Comparison of ENCODE assay signal across 15 cellular contexts in genomic region chr2:11771971-11772615, GRCh38. TPM values are rescaled to one million over a fixed set of nuclear protein-coding genes. Genes with fewer than 3 reads are reported as not detected.
DNase-seq lines count a peak whose midpoint lies in the region; ATAC-seq, FAIRE-seq and TF ChIP-seq lines count a peak whose summit lies in the region.
"Had no signal": no experiment of that assay in that cellular context is flagged by ENCODE, and none has a peak within 500 bp of the region (broad histone marks: within the 10 kb centered on the region; RNA-seq: fewer than 3 reads in every experiment).

No MANE protein-coding gene starts in this region.

- peaks cover 23% of the 10 kb centered on the region for H3K4me1 Mint-ChIP-seq in CD8-positive, alpha-beta T cell (ENCODE audit: low read depth)

- WGBS in K562 (ENCODE audit: insufficient coverage, low coverage, missing lambda C conversion rate), result 91% methylated on average over 8 of the region's 8 CpGs

- no peak for TF ChIP-seq POLR2A in GM12891 (IDR thresholded peaks at IDR 0.05; ENCODE audit: low read depth, low read length)
- no peak for TF ChIP-seq POLR2A in K562 (conservative IDR thresholded peaks at IDR 0.05)

- no peak overlapping the region for H3K4me3 ChIP-seq in CD8-positive, alpha-beta T cell (ENCODE audit: low read depth, low read length)
- no peak overlapping the region for H3K4me3 ChIP-seq in K562

- TF ChIP-seq CTCF in CD8-positive, alpha-beta T cell (IDR thresholded peaks at IDR 0.05), result no peak
- no peak for TF ChIP-seq CTCF in K562 (IDR thresholded peaks at IDR 0.05 in 2 of 3, conservative IDR thresholded peaks at IDR 0.05 in 1 of 3; ENCODE audit: insufficient read depth in 2 of 3, low read depth in 1 of 3, low read length in 3 of 3)

- no peaks in the 10 kb centered on the region for H3K9me3 ChIP-seq in CD8-positive, alpha-beta T cell (ENCODE audit: low read length)
- no peaks in the 10 kb centered on the region for H3K9me3 ChIP-seq in K562 (replicated peaks; ENCODE audit: control insufficient read depth, insufficient read depth, low read depth, low read length)
- H3K9me3 ChIP-seq: BE2C had no signal

- in situ Hi-C loops in K562 (cut with MboI), result no loop called here

- H3K36me3 ChIP-seq in CD8-positive, alpha-beta T cell (ENCODE audit: insufficient read depth, low read length), result peaks cover 30% of the 10 kb centered on the region
- H3K36me3 ChIP-seq in K562 (ENCODE audit: control insufficient read depth, insufficient read depth, low read length), result peaks cover 94% of the 10 kb centered on the region

- no peaks in the 10 kb centered on the region for H3K79me2 ChIP-seq in K562 (ENCODE audit: control insufficient read depth, insufficient read depth, low read length)

- no peak overlapping the region for H3K9ac ChIP-seq in K562 (ENCODE audit: insufficient read depth in 1 of 2, low read depth in 2 of 2, low read length in 2 of 2)

- peaks cover 13% of the 10 kb centered on the region for H3K4me1 ChIP-seq in CD8-positive, alpha-beta T cell (ENCODE audit: insufficient read depth, low read length)
- H3K4me1 ChIP-seq in K562 (replicated peaks in 1 of 2; ENCODE audit: control insufficient read depth in 2 of 2, insufficient read depth in 2 of 2, low read length in 2 of 2), result peaks cover 4 to 11% of the 10 kb centered on the region in 2 experiments; a peak in 4 of 5 replicates

- H3K4me3 Mint-ChIP-seq in CD8-positive, alpha-beta T cell, result no peak overlapping the region
- H3K4me3 Mint-ChIP-seq: CD8-positive, alpha-beta memory T cell had no signal

- H3K27me3 ChIP-seq in CD8-positive, alpha-beta T cell (ENCODE audit: insufficient read depth, low read length), result no peaks in the 10 kb centered on the region
- H3K27me3 ChIP-seq in K562 (ENCODE audit: control insufficient read depth in 2 of 2, insufficient read depth in 2 of 2, low read length in 2 of 2), result no peaks in the 10 kb centered on the region
- H3K27me3 ChIP-seq: BE2C had no signal

- H3K27me3 Mint-ChIP-seq in CD8-positive, alpha-beta T cell (ENCODE audit: low read depth), result no peaks in the 10 kb centered on the region
- H3K27me3 Mint-ChIP-seq: CD8-positive, alpha-beta memory T cell had no signal

- TF ChIP-seq RAD21 in K562 (CRISPR knock-in tag; conservative IDR thresholded peaks at IDR 0.05 in 1 of 2, IDR thresholded peaks at IDR 0.05 in 1 of 2), result no peak

- DNase-seq in CD8-positive, alpha-beta T cell, result no peak
- DNase-seq in GM12891 (ENCODE audit: insufficient read length, low spot score) (no peak), K562 (ENCODE audit: extremely low read depth in 1 of 4, low spot score in 3 of 4) (no peak), mesenteric fat pad (ENCODE audit: low spot score) (peak; percentile 39), NCI-H2029 treated with DMSO at 0.1 percent for 48 hours (lab: John Stamatoyannopoulos, UW) (no peak), HTR-8/SVneo (ENCODE audit: insufficient read length, low spot score) (no peak), glomerular visceral epithelial cell (ENCODE audit: extremely low spot score) (no peak)
- DNase-seq: BE2C; CD8-positive, alpha-beta memory T cell; Karpas-422; NCI-H1436; NCI-H2081; NCI-H526 treated with DMSO at 0.1 percent for 48 hours; PC-3 had no signal

- H3K27ac Mint-ChIP-seq in CD8-positive, alpha-beta T cell, result peak overlapping the region; percentile 27

- CTCF ChIA-PET in CD8-positive, alpha-beta T cell (lab: Charles Lee), result interaction anchor here (0.9 to 1.6 kb wide), 3 partner anchors 7 to 79 kb away, joined by 3 to 7 read pairs (median 4); no protein-coding TSS in a partner anchor
- CTCF ChIA-PET in K562 (lab: Yijun Ruan, JAX; ENCODE audit: low intra/inter-chr PET ratio), result interaction anchor here (0.6 kb wide), 1 partner anchor 13 kb away, joined by 4 read pairs; no protein-coding TSS in a partner anchor

- BruUV-seq in K562 (replicated peaks; lab: Mats Ljungman, UMichigan), result no TSS peak

- no peaks in the 10 kb centered on the region for H4K20me1 ChIP-seq in K562 (replicated peaks; ENCODE audit: control insufficient read depth, insufficient read depth, low read length)

- H3K9me1 ChIP-seq in K562 (ENCODE audit: control insufficient read depth, insufficient read depth, low read length), result no peaks in the 10 kb centered on the region

- peaks cover 83% of the 10 kb centered on the region for H3K36me3 Mint-ChIP-seq in CD8-positive, alpha-beta T cell

- no peak for ATAC-seq in CD8-positive, alpha-beta T cell
- no peak for ATAC-seq in K562
- ATAC-seq: PC-3 had no signal

- POLR2A ChIA-PET in CD8-positive, alpha-beta T cell (lab: Charles Lee), result no interaction called here
- POLR2A ChIA-PET in K562 (lab: Yijun Ruan, JAX), result interaction anchor here (0.7 to 1.0 kb wide), 2 partner anchors 28 to 56 kb away, joined by 3 to 4 read pairs; no protein-coding TSS in a partner anchor

- no peak overlapping the region for H3K27ac ChIP-seq in CD8-positive, alpha-beta T cell (ENCODE audit: low read depth, low read length)
- no peak overlapping the region for H3K27ac ChIP-seq in K562 (ENCODE audit: extremely low read depth, low read depth, low read length)

- intact Hi-C loops in CD8-positive, alpha-beta T cell (cut with DNase I, micrococcal nuclease), result loop anchor here (1.0 to 10.0 kb wide), 2 partner anchors 14 to 637 kb away; a partner anchor contains a TSS
- intact Hi-C loops in K562 (cut with micrococcal nuclease), result loop anchor here (10.0 kb wide), 1 partner anchor 167 kb away; no protein-coding TSS in a partner anchor

- H3K9me3 Mint-ChIP-seq in CD8-positive, alpha-beta T cell, result no peaks in the 10 kb centered on the region
- H3K9me3 Mint-ChIP-seq: CD8-positive, alpha-beta memory T cell had no signal

- H3K4me2 ChIP-seq in K562 (ENCODE audit: insufficient read depth, low read length), result no peak overlapping the region

- no peak overlapping the region for H2AFZ ChIP-seq in K562 (ENCODE audit: low read depth, low read length)

- no peak for TF ChIP-seq EP300 in K562 (IDR thresholded peaks at IDR 0.05; ENCODE audit: low read length)

- FAIRE-seq in GM12891 (lab: Jason Lieb, UNC), result no peak
- FAIRE-seq in K562 (lab: Jason Lieb, UNC), result peak; percentile 6
- FAIRE-seq in HTR-8/SVneo (lab: Jason Lieb, UNC), result no peak
- FAIRE-seq: H54 had no signal

TF ChIP-seq in GM12891, 5 proteins besides CTCF, POLR2A, EP300 and RAD21:
- TF ChIP-seq PAX5 (IDR thresholded peaks at IDR 0.05; ENCODE audit: insufficient read depth, low read length, severe bottlenecking) (no peak), TAF1 (IDR thresholded peaks at IDR 0.05; ENCODE audit: low read depth, low read length) (no peak), SPI1 (IDR thresholded peaks at IDR 0.05; ENCODE audit: low read depth, low read length) (peak; percentile 50; the same call in 1 of the 2 replicates)

TF ChIP-seq in K562, 482 proteins besides CTCF, POLR2A, EP300 and RAD21 (continues in another document):
- TF ChIP-seq ZNF140 (CRISPR knock-in tag; IDR thresholded peaks at IDR 0.05) (no peak), ZNF24 (IDR thresholded peaks at IDR 0.05) (no peak), SRSF3 (IDR thresholded peaks at IDR 0.05; ENCODE audit: insufficient read depth, low read length) (no peak), FUS (optimal IDR thresholded peaks at IDR 0.05; ENCODE audit: low read depth, low read length) (no peak), ARID3B (CRISPR knock-in tag; IDR thresholded peaks at IDR 0.05; ENCODE audit: borderline replicate concordance) (no peak), PPARD (CRISPR knock-in tag; IDR thresholded peaks at IDR 0.05) (no peak)

RNA-seq across cellular contexts. Expression of gene LPIN1, which starts 25.7 kb away (rescaled TPM):
- 100 to 1,000 TPM; 125 to 126 TPM for total RNA-seq in CD8-positive, alpha-beta T cell
- 11.1 TPM for polyA plus RNA-seq in GM12891 (2012; ENCODE audit: low read depth, missing spikeins)
- 261 and 278 TPM in 2 replicates for total RNA-seq in K562 (2011; cell fraction: chromatin; rRNA removed; ENCODE audit: low replicate concordance)
- total RNA-seq in K562 (2011; cell fraction: nucleolus; rRNA removed), result 132 and 152 TPM in 2 replicates
- total RNA-seq in K562 (2011; cell fraction: nucleoplasm; rRNA removed), result 219 and 247 TPM in 2 replicates
- 25.1 and 33.4 TPM in 2 replicates for total RNA-seq in K562 (2014; rRNA removed)
- total RNA-seq in K562 (2014; rRNA removed; fragmentation: Illumina TruSeq; extraction: Trizol), result 27.8 and 32.6 TPM in 2 replicates
- total RNA-seq in K562 (2015; rRNA removed; fragmentation: Illumina TruSeq; extraction: Trizol), result 25.3 and 27.8 TPM in 2 replicates
- 37.6 and 39.9 TPM in 2 replicates for total RNA-seq in K562 (2021)
- 84.0 and 96.3 TPM in 2 replicates for polyA plus RNA-seq in K562 (2011; rRNA removed)
- 38.4 and 54.3 TPM in 2 replicates for polyA plus RNA-seq in K562 (2011; cell fraction: cytosol; rRNA removed)
- polyA plus RNA-seq in K562 (2011; cell fraction: nucleus; rRNA removed), result 117 and 127 TPM in 2 replicates
- polyA plus RNA-seq in K562 (2012), result 22.4 and 25.9 TPM in 2 replicates
- 30.1 and 32.5 TPM in 2 replicates for polyA plus RNA-seq in K562 (2014; fragmentation: Illumina TruSeq; extraction: Trizol)
- polyA plus RNA-seq in K562 (2014; fragmentation: Nextera tagmentation; extraction: Ambion mirVana), result 10 to 100 TPM in 1 of 2 experiments, 1 to 10 TPM in 1; 9.2 to 12.7 TPM
- 36.0 and 36.4 TPM in 2 replicates for polyA plus RNA-seq in K562 (2014; rRNA removed)
- polyA minus RNA-seq in K562 (2011; rRNA and poly(A)+ RNA removed), result 66.6 and 83.7 TPM in 2 replicates
- 35.4 and 38.8 TPM in 2 replicates for polyA minus RNA-seq in K562 (2011; cell fraction: cytosol; rRNA and poly(A)+ RNA removed)
- 79.0 and 128 TPM in 2 replicates for polyA minus RNA-seq in K562 (2011; cell fraction: nucleus; rRNA and poly(A)+ RNA removed)
- total RNA-seq in mesenteric fat pad, result 198 TPM
